Comparison of ENCODE assay signal across 8 cellular contexts in the genomic region with DNA sequence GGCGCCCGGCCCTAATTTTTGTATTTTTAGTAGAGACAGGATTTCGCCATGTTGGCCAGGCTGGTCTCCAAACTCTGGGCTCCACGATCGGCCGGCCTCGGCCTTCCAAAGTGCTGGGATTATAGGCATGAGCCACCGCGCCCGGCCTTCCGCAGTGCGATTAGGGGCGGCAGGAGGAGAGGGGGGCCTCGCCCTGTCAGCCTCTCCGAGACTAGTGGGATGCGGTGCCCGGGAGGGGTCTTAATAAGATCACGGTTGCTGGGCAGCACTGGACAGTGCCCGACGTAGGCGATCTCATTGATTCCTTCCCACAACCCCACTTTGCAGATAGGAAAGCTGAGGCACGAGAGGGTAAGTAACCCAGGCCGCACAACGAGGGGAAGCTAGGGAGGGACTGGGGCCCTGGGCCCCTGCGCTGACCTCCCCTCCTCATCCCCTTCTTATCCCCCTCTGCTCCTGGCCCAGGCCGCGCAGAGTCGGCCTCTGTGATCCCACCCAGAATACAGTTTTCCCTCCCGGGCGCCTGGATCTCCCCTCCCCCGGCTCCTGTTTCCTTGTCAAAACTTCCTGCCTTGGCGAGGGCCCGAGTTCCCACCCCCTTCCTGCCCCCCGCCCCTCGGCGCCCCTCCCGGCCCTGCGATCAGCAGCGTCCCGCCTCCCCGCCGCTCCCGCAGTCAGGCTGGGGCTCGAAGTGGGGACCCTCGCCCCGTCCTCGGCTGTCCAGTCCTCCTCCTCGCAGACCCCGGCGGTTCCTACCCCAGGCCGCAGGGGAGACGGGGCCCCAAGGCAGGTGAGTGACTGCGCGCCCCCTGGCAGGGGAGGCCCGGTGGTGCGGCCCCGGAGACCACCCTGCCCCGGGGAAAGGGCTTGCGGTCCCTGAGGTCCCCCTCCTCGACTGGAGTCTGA. TPM values are rescaled to one million over a fixed set of nuclear protein-coding genes. Genes with fewer than 3 reads are reported as not detected.
DNase-seq lines count a peak whose midpoint lies in the region; ATAC-seq and TF ChIP-seq lines count a peak whose summit lies in the region.

TSS of gene PEAR1 (plus strand) at position 671 of the 906 bp plus-strand sequence. CDS start 10,209 bp downstream, outside the sequence.

- CTCF ChIA-PET in activated CD4-positive, alpha-beta memory T cell treated with anti-CD3 and anti-CD28 coated beads for 36 hours (lab: Charles Lee), result interaction anchor here (0.8 to 9.3 kb wide), 11 partner anchors 17 to 344 kb away, joined by 3 to 137 read pairs (median 7); partner anchors contain the start of genes INSRR, LRRC71 and NTRK1

- no peaks in the 10 kb centered on the region for H3K9me3 ChIP-seq in BLaER1 treated with 17β-estradiol and CSF1 and Interleukin-3, amounts not matched to agents 10 nM and 100 nM (replicated peaks in 1 of 11)
- H3K9me3 ChIP-seq in neural progenitor cell (ENCODE audit: low read depth), result no peaks in the 10 kb centered on the region

- H3K4me2 ChIP-seq in BLaER1 treated with 17β-estradiol and CSF1 and Interleukin-3, amounts not matched to agents 10 nM and 100 nM, result peak within 1 kb of the TSS; percentile 65 to 88 (median 76)
- H3K4me2 ChIP-seq in neural progenitor cell, result peak within 1 kb of the TSS; percentile 48

- no peaks in the 10 kb centered on the region for H3K9me3 Mint-ChIP-seq in activated CD4-positive, alpha-beta memory T cell treated with anti-CD3 and anti-CD28 coated beads for 36 hours
- H3K9me3 Mint-ChIP-seq in neural progenitor cell, result no peaks in the 10 kb centered on the region

- H3K27me3 Mint-ChIP-seq in activated CD4-positive, alpha-beta memory T cell treated with anti-CD3 and anti-CD28 coated beads for 36 hours, result peaks cover 50% of the 10 kb centered on the region
- H3K27me3 Mint-ChIP-seq in neural progenitor cell (ENCODE audit: insufficient read depth, low read depth), result peaks cover 37% of the 10 kb centered on the region

- ATAC-seq in HG02885 (IDR thresholded peaks at IDR 0.05; ENCODE audit: poor library complexity, unreplicated experiment) (no peak), GM18867 (IDR thresholded peaks at IDR 0.05; ENCODE audit: unreplicated experiment) (no peak)

- peak within 1 kb of the TSS; percentile 48 for H3K4me3 Mint-ChIP-seq in activated CD4-positive, alpha-beta memory T cell treated with anti-CD3 and anti-CD28 coated beads for 36 hours
- H3K4me3 Mint-ChIP-seq in neural progenitor cell, result peak within 1 kb of the TSS; percentile 63

- in situ Hi-C loops in GM13977 (cut with MboI; ENCODE audit: low pct_unique_long_range_greater_than_20kb, low sequenced_read_pairs, unreplicated experiment), result no loop called here

- H2AFZ ChIP-seq in neural progenitor cell (replicated peaks), result peak within 1 kb of the TSS; percentile 15

- peaks cover 11% of the 10 kb centered on the region for H3K4me1 Mint-ChIP-seq in activated CD4-positive, alpha-beta memory T cell treated with anti-CD3 and anti-CD28 coated beads for 36 hours (ENCODE audit: low read depth)
- H3K4me1 Mint-ChIP-seq in neural progenitor cell, result peaks cover 41% of the 10 kb centered on the region

- H3K4me3 ChIP-seq in BLaER1 treated with 17β-estradiol and CSF1 and Interleukin-3, amounts not matched to agents 10 nM and 100 nM, result peak within 1 kb of the TSS; percentile 25 to 68 (median 46); a peak in 14 of 20 replicates
- H3K4me3 ChIP-seq in fibroblast of villous mesenchyme (ENCODE audit: low read depth, low read length) (peak within 1 kb of the TSS; percentile 65), neural progenitor cell (peak within 1 kb of the TSS; percentile 37)

- DNase-seq in activated CD4-positive, alpha-beta memory T cell treated with anti-CD3 and anti-CD28 coated beads for 36 hours, result no peak
- DNase-seq in fibroblast of villous mesenchyme (ENCODE audit: low read depth) (peak; percentile 53), neural progenitor cell (ENCODE audit: low spot score) (peak; percentile 64), GM13977 (ENCODE audit: low spot score) (no peak), cerebellar nuclear complex (lab: John Stamatoyannopoulos, UW) (no peak)

- peak within 1 kb of the TSS in 9 of 11 experiments; percentile 19 to 62 (median 52); a peak in 14 of 22 replicates for H3K9ac ChIP-seq in BLaER1 treated with 17β-estradiol and CSF1 and Interleukin-3, amounts not matched to agents 10 nM and 100 nM
- H3K9ac ChIP-seq in neural progenitor cell, result no peak within 1 kb of the TSS

- H3F3A ChIP-seq in neural progenitor cell (ENCODE audit: low read depth), result peaks cover 14% of the 10 kb centered on the region

- H3K79me2 ChIP-seq in neural progenitor cell (ENCODE audit: low read depth), result no peaks in the 10 kb centered on the region

- POLR2A ChIA-PET in activated CD4-positive, alpha-beta memory T cell treated with anti-CD3 and anti-CD28 coated beads for 36 hours (lab: Charles Lee), result no interaction called here

- no peaks in the 10 kb centered on the region; a peak in 1 of 22 replicates for H4K20me1 ChIP-seq in BLaER1 treated with 17β-estradiol and CSF1 and Interleukin-3, amounts not matched to agents 10 nM and 100 nM
- peaks cover 6% of the 10 kb centered on the region for H4K20me1 ChIP-seq in neural progenitor cell (ENCODE audit: low read depth)

- no peak within 1 kb of the TSS for H3K27ac Mint-ChIP-seq in activated CD4-positive, alpha-beta memory T cell treated with anti-CD3 and anti-CD28 coated beads for 36 hours
- H3K27ac Mint-ChIP-seq in neural progenitor cell, result no peak within 1 kb of the TSS

- TF ChIP-seq CTCF in fibroblast of villous mesenchyme (IDR thresholded peaks at IDR 0.05; ENCODE audit: insufficient read depth, low read depth, low read length) (peak; percentile 10), neural progenitor cell (IDR thresholded peaks at IDR 0.05) (peak; percentile 52), GM13977 (IDR thresholded peaks at IDR 0.05; ENCODE audit: extremely low read depth, insufficient read depth, missing control alignments) (no peak)

- peak within 1 kb of the TSS in 5 of 11 experiments; percentile 25 to 59 (median 37); a peak in 5 of 22 replicates for H3K27ac ChIP-seq in BLaER1 treated with 17β-estradiol and CSF1 and Interleukin-3, amounts not matched to agents 10 nM and 100 nM
- no peak within 1 kb of the TSS for H3K27ac ChIP-seq in neural progenitor cell

- peaks cover 27 to 73% (median 52%) of the 10 kb centered on the region in 11 experiments for H3K27me3 ChIP-seq in BLaER1 treated with 17β-estradiol and CSF1 and Interleukin-3, amounts not matched to agents 10 nM and 100 nM
- H3K27me3 ChIP-seq in neural progenitor cell, result peaks cover 63% of the 10 kb centered on the region

- H3K36me3 Mint-ChIP-seq in activated CD4-positive, alpha-beta memory T cell treated with anti-CD3 and anti-CD28 coated beads for 36 hours, result no peaks in the 10 kb centered on the region
- no peaks in the 10 kb centered on the region for H3K36me3 Mint-ChIP-seq in neural progenitor cell

- no peaks in the 10 kb centered on the region for H3K36me3 ChIP-seq in BLaER1 treated with 17β-estradiol and CSF1 and Interleukin-3, amounts not matched to agents 10 nM and 100 nM
- no peaks in the 10 kb centered on the region for H3K36me3 ChIP-seq in neural progenitor cell

- H3K4me1 ChIP-seq in BLaER1 treated with 17β-estradiol and CSF1 and Interleukin-3, amounts not matched to agents 10 nM and 100 nM, result peaks cover 35 to 65% (median 58%) of the 10 kb centered on the region in 10 experiments
- peaks cover 17% of the 10 kb centered on the region for H3K4me1 ChIP-seq in neural progenitor cell

- intact Hi-C loops in activated CD4-positive, alpha-beta memory T cell treated with anti-CD3 and anti-CD28 coated beads for 36 hours (cut with micrococcal nuclease), result loop anchor here (2.0 to 10.0 kb wide), 2 partner anchors 28 to 208 kb away; partner anchors contain the start of gene LRRC71

RNA-seq across cellular contexts. Expression of gene PEAR1, which starts in this region (rescaled TPM):
- not detected for total RNA-seq in activated CD4-positive, alpha-beta memory T cell treated with anti-CD3 and anti-CD28 coated beads for 36 hours
- total RNA-seq in fibroblast of villous mesenchyme (11.3 and 12.1 TPM in 2 replicates), neural progenitor cell (ENCODE audit: low replicate concordance) (0.06 TPM in 1 of 2 replicates, not detected in the other)

Comparison
In these comparisons a context has a peak if more than half of its experiments do, and no peak if none do; other contexts are left out.
1. RNA of gene PEAR1 (total RNA-seq): 11.3 to 12.1 TPM in fibroblast of villous mesenchyme; not detected in activated CD4-positive, alpha-beta memory T cell treated with anti-CD3 and anti-CD28 coated beads for 36 hours and 0.06 TPM in neural progenitor cell; every median in the first group is over 10 times any median in the second.
2. Peak in DNase-seq, H3K4me3 ChIP-seq and H3K4me2 ChIP-seq in neural progenitor cell; RNA of the gene not detected or under 1 TPM.
3. Peak in every context shown above with its lines, with median percentiles within 50 percentile points of each other: H3K4me3 ChIP-seq.